ENCODE assay signal across 17 cellular contexts in genomic region chr3:58473275-58473674, GRCh38.
"Had no signal": no experiment of that assay in that cellular context is flagged by ENCODE, and none has a peak within 500 bp of the region (broad histone marks: within the 10 kb centered on the region; RNA-seq: fewer than 3 reads in every experiment).

No MANE protein-coding gene starts in this region.

- H3K9me3 ChIP-seq: ovary had no signal

- H3K4me3 ChIP-seq: ovary had no signal

- H3K27me3 Mint-ChIP-seq: activated CD8-positive, alpha-beta T cell treated with anti-CD3 and anti-CD28 coated beads for 36 hours; activated naive CD8-positive, alpha-beta T cell; central memory CD8-positive, alpha-beta T cell had no signal

- ATAC-seq: activated CD8-positive, alpha-beta T cell treated with anti-CD3 and anti-CD28 coated beads for 36 hours; activated T-cell treated with anti-CD3 and anti-CD28 coated beads, Interleukin-2, amount 50 U/mL, for 72 hours; foreskin keratinocyte; left ventricle myocardium superior had no signal

- H3K36me3 ChIP-seq: ovary had no signal

- H3K27ac Mint-ChIP-seq: activated CD8-positive, alpha-beta T cell treated with anti-CD3 and anti-CD28 coated beads for 36 hours; activated naive CD8-positive, alpha-beta T cell; activated T-cell treated with anti-CD3 and anti-CD28 coated beads, Interleukin-2, amount 50 U/mL, for 72 hours had no signal

- H3K9me3 Mint-ChIP-seq: activated CD8-positive, alpha-beta T cell treated with anti-CD3 and anti-CD28 coated beads for 36 hours; activated T-cell treated with anti-CD3 and anti-CD28 coated beads, Interleukin-2, amount 50 U/mL, for 72 hours; central memory CD8-positive, alpha-beta T cell; neural crest cell had no signal

- H3K27me3 ChIP-seq: ovary had no signal

- H3K27ac ChIP-seq: foreskin keratinocyte, ovary had no signal

- DNase-seq: activated CD8-positive, alpha-beta memory T cell treated with anti-CD3 and anti-CD28 coated beads, Interleukin-2, amount 50 U/mL, for 4 hours; activated CD8-positive, alpha-beta T cell treated with anti-CD3 and anti-CD28 coated beads for 36 hours; activated gamma-delta T cell; activated T-cell treated with anti-CD3 and anti-CD28 coated beads, Interleukin-2, amount 50 U/mL, for 72 hours; amniotic stem cell; cortex of kidney; effector memory CD4-positive, alpha-beta T cell; foreskin keratinocyte; glutamatergic neuron; hypothalamus; left ventricle myocardium superior; ovary; stimulated activated CD4-positive, alpha-beta T cell treated with anti-CD3 and anti-CD28 coated beads, Interleukin-1b, Interleukin-23, amount 100 ng/mL, for 48 hours; T1000 had no signal

- H3K4me3 Mint-ChIP-seq: activated CD8-positive, alpha-beta T cell treated with anti-CD3 and anti-CD28 coated beads for 36 hours; activated naive CD8-positive, alpha-beta T cell; activated T-cell treated with anti-CD3 and anti-CD28 coated beads, Interleukin-2, amount 50 U/mL, for 72 hours; central memory CD8-positive, alpha-beta T cell; neural crest cell had no signal
